8 cellular contexts compared by ENCODE assay signal in the genomic region with DNA sequence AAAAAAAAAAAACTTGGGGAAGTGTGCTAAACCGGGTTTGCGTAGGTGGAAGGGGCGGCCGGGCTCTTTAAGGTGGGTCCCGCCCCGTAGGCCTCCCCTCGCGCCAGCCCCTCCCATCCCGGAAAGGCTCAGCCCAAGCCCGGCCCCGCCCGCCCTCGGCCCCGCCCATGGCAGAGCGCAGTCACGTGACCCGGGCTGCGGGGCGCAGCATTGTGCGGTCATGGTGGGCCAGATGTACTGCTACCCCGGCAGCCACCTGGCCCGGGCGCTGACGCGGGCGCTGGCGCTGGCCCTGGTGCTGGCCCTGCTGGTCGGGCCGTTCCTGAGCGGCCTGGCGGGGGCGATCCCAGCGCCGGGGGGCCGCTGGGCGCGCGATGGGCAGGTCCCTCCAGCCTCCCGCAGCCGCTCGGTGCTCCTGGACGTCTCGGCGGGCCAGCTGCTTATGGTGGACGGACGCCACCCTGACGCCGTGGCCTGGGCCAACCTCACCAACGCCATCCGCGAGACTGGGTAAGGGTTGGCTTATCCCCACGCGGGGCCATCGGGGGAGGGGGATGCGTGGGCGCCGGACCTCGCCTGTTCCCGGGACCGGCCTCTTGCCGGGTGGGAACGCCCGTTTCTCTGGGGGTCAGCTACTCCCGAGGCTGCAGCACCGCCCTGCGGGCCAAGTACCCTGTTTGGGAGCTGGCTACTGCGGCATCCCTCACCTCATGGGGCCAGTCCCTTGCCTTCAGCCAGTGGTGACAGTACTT. TPM values are rescaled to one million over a fixed set of nuclear protein-coding genes. Genes with fewer than 3 reads are reported as not detected.
A peak's percentile ranks its signal among the peaks of the same experiment; 100 is the strongest.
DNase-seq lines count a peak whose midpoint lies in the region; ATAC-seq and TF ChIP-seq lines count a peak whose summit lies in the region.

Gene PLBD2, plus strand, starts transcription at position 207 of the 752 bp plus-strand sequence. Its CDS starts 14 bp downstream, at position 221.

- peaks cover 6% of the 10 kb centered on the region for H3K27me3 Mint-ChIP-seq in brain

- H3K4me3 Mint-ChIP-seq in brain, result peak within 1 kb of the TSS; percentile 85 to 95 (median 92)

- H3K4me1 Mint-ChIP-seq in brain, result peaks cover 24% of the 10 kb centered on the region

- DNase-seq in NCI-H2107 treated with DMSO at 0.1 percent for 48 hours (lab: John Stamatoyannopoulos, UW; ENCODE audit: unreplicated experiment) (peak; percentile 66), UCSD-AML1 (lab: John Stamatoyannopoulos, UW; ENCODE audit: unreplicated experiment) (peak; percentile 91), skeletal muscle cell (ENCODE audit: low read depth) (peak; percentile 76)

- TF ChIP-seq CTCF in 22Rv1 (IDR thresholded peaks at IDR 0.05) (0 out of 2 replicates have a peak, but pooled peaks have one; percentile 3), brain (conservative IDR thresholded peaks at IDR 0.05) (no peak)

- peaks cover 14% of the 10 kb centered on the region for H3K36me3 Mint-ChIP-seq in brain

- H3K27ac Mint-ChIP-seq in brain, result peak within 1 kb of the TSS; percentile 89 to 98 (median 92)

- H3K27ac ChIP-seq in 22Rv1, result peak within 1 kb of the TSS; percentile 49

- H3K9me3 Mint-ChIP-seq in brain, result no peaks in the 10 kb centered on the region

- H3K4me3 ChIP-seq in iPS-11a (ENCODE audit: low read depth, low read length) (peak within 1 kb of the TSS; percentile 84), skeletal muscle cell (ENCODE audit: low read depth, low read length) (peak within 1 kb of the TSS; percentile 85)

- ATAC-seq in GM18519 (IDR thresholded peaks at IDR 0.05; ENCODE audit: low FRiP score, unreplicated experiment) (peak; percentile 77), HG03045 (IDR thresholded peaks at IDR 0.05; ENCODE audit: unreplicated experiment) (peak; percentile 94)

RNA-seq across cellular contexts. Expression of gene PLBD2, which starts in this region (rescaled TPM):
- 36.7 TPM for polyA plus RNA-seq in brain (ENCODE audit: insufficient read depth, low read depth, low replicate concordance)

Comparison
In these comparisons a context has a peak if more than half of its experiments do, and no peak if none do; other contexts are left out.
1. Peak in every context shown above with its lines: DNase-seq, ATAC-seq, H3K4me3 ChIP-seq and H3K27ac ChIP-seq.